ENCODE assay signal across 8 cellular contexts in genomic region chr1:34681481-34682451, GRCh38.
DNase-seq lines count a peak whose midpoint lies in the region; ATAC-seq, FAIRE-seq and TF ChIP-seq lines count a peak whose summit lies in the region.

No MANE protein-coding gene starts in this region.

- in situ Hi-C loops in gastrocnemius medialis (cut with MboI; ENCODE audit: low sequenced_read_pairs in 4 of 4): no loop called here

- peaks cover 15% of the 10 kb centered on the region for H3K27me3 Mint-ChIP-seq in activated T-helper 1 cell treated with anti-CD3 and anti-CD28 coated beads, Interleukin-12 subunit alpha, Interleukin-12 subunit beta, Interleukin-2, Interleukin-4 antibody, amounts not matched to agents 30 ng/mL and 10 ng/mL and 1 ng/mL, durations not matched to agents 14 hours and 24 hours and 36 hours (ENCODE audit: insufficient read depth)

- H3K9me3 Mint-ChIP-seq in activated T-helper 1 cell treated with anti-CD3 and anti-CD28 coated beads, Interleukin-12 subunit alpha, Interleukin-12 subunit beta, Interleukin-2, Interleukin-4 antibody, amounts not matched to agents 30 ng/mL and 10 ng/mL and 1 ng/mL, durations not matched to agents 14 hours and 24 hours and 36 hours: no peaks in the 10 kb centered on the region

- TF ChIP-seq CTCF in left ventricle myocardium inferior (IDR thresholded peaks at IDR 0.05; ENCODE audit: borderline replicate concordance) (peak; percentile 81), gastrocnemius medialis (IDR thresholded peaks at IDR 0.05 in 4 of 5, conservative IDR thresholded peaks at IDR 0.05 in 1 of 5) (peak in 4 of 5 experiments; percentile 17 to 66 (median 42))

- no peak for TF ChIP-seq POLR2A in gastrocnemius medialis (IDR thresholded peaks at IDR 0.05)

- H3K36me3 ChIP-seq in left ventricle myocardium inferior: no peaks in the 10 kb centered on the region
- H3K36me3 ChIP-seq in gastrocnemius medialis: no peaks in the 10 kb centered on the region

- no peak overlapping the region for H3K4me3 Mint-ChIP-seq in activated T-helper 1 cell treated with anti-CD3 and anti-CD28 coated beads, Interleukin-12 subunit alpha, Interleukin-12 subunit beta, Interleukin-2, Interleukin-4 antibody, amounts not matched to agents 30 ng/mL and 10 ng/mL and 1 ng/mL, durations not matched to agents 14 hours and 24 hours and 36 hours

- no peak overlapping the region for H3K27ac Mint-ChIP-seq in activated T-helper 1 cell treated with anti-CD3 and anti-CD28 coated beads, Interleukin-12 subunit alpha, Interleukin-12 subunit beta, Interleukin-2, Interleukin-4 antibody, amounts not matched to agents 30 ng/mL and 10 ng/mL and 1 ng/mL, durations not matched to agents 14 hours and 24 hours and 36 hours

- H3K36me3 Mint-ChIP-seq in activated T-helper 1 cell treated with anti-CD3 and anti-CD28 coated beads, Interleukin-12 subunit alpha, Interleukin-12 subunit beta, Interleukin-2, Interleukin-4 antibody, amounts not matched to agents 30 ng/mL and 10 ng/mL and 1 ng/mL, durations not matched to agents 14 hours and 24 hours and 36 hours (ENCODE audit: low read depth): no peaks in the 10 kb centered on the region

- peaks cover 7% of the 10 kb centered on the region for H3K4me1 Mint-ChIP-seq in activated T-helper 1 cell treated with anti-CD3 and anti-CD28 coated beads, Interleukin-12 subunit alpha, Interleukin-12 subunit beta, Interleukin-2, Interleukin-4 antibody, amounts not matched to agents 30 ng/mL and 10 ng/mL and 1 ng/mL, durations not matched to agents 14 hours and 24 hours and 36 hours (ENCODE audit: low read depth)

- intact Hi-C loops in activated T-helper 1 cell treated with anti-CD3 and anti-CD28 coated beads, Interleukin-12 subunit alpha, Interleukin-12 subunit beta, Interleukin-2, Interleukin-4 antibody, amounts not matched to agents 30 ng/mL and 10 ng/mL and 1 ng/mL, durations not matched to agents 14 hours and 24 hours and 36 hours (cut with micrococcal nuclease): no loop called here
- intact Hi-C loops in left ventricle myocardium inferior (cut with micrococcal nuclease): no loop called here
- intact Hi-C loops in gastrocnemius medialis (cut with DNase I; ENCODE audit: low total_unique reads): no loop called here

- H3K4me1 ChIP-seq in left ventricle myocardium inferior (no peaks in the 10 kb centered on the region), gastrocnemius medialis (peaks cover 0 to 5% of the 10 kb centered on the region in 2 donors)

- DNase-seq in CD1c-positive myeloid dendritic cell (ENCODE audit: extremely low spot score) (peak; percentile 20), GM19239 (ENCODE audit: insufficient read length, low spot score) (peak; percentile 40), NCI-H526 (lab: John Stamatoyannopoulos, UW) (peak; percentile 57 to 80), left ventricle myocardium inferior (no peak), gastrocnemius medialis (no peak)
- DNase-seq in activated T-helper 1 cell treated with anti-CD3 and anti-CD28 coated beads, Interleukin-12 subunit alpha, Interleukin-12 subunit beta, Interleukin-2, Interleukin-4 antibody, amounts not matched to agents 30 ng/mL and 10 ng/mL and 1 ng/mL, durations not matched to agents 14 hours and 24 hours and 36 hours (ENCODE audit: low spot score): peak; percentile 9

- no peak overlapping the region for H3K27ac ChIP-seq in left ventricle myocardium inferior (replicated peaks)
- no peak overlapping the region for H3K27ac ChIP-seq in gastrocnemius medialis

- H3K9me3 ChIP-seq in left ventricle myocardium inferior (replicated peaks): no peaks in the 10 kb centered on the region
- no peaks in the 10 kb centered on the region for H3K9me3 ChIP-seq in gastrocnemius medialis

- peaks cover 42% of the 10 kb centered on the region for H3K27me3 ChIP-seq in left ventricle myocardium inferior (ENCODE audit: low read depth)
- no peaks in the 10 kb centered on the region for H3K27me3 ChIP-seq in gastrocnemius medialis

- ATAC-seq in gastrocnemius medialis: no peak
- ATAC-seq in GM21528 (IDR thresholded peaks at IDR 0.05; ENCODE audit: low FRiP score, unreplicated experiment): no peak
- ATAC-seq in HG03045 (IDR thresholded peaks at IDR 0.05; ENCODE audit: unreplicated experiment): no peak

- H3K4me3 ChIP-seq in left ventricle myocardium inferior: no peak overlapping the region
- no peak overlapping the region for H3K4me3 ChIP-seq in gastrocnemius medialis

- FAIRE-seq in GM19239 (lab: Jason Lieb, UNC): peak; percentile 75

Comparison
In these comparisons a context has a peak if more than half of its experiments do, and no peak if none do; other contexts are left out.
1. DNase-seq: peak in CD1c-positive myeloid dendritic cell (single experiment), GM19239 (single experiment), NCI-H526 (2 of 2) and activated T-helper 1 cell treated with anti-CD3 and anti-CD28 coated beads, Interleukin-12 subunit alpha, Interleukin-12 subunit beta, Interleukin-2, Interleukin-4 antibody, amounts not matched to agents 30 ng/mL and 10 ng/mL and 1 ng/mL, durations not matched to agents 14 hours and 24 hours and 36 hours (single experiment); none in left ventricle myocardium inferior (single experiment) and gastrocnemius medialis (0 of 2).